8 cellular contexts compared by ENCODE assay signal in the genomic region with DNA sequence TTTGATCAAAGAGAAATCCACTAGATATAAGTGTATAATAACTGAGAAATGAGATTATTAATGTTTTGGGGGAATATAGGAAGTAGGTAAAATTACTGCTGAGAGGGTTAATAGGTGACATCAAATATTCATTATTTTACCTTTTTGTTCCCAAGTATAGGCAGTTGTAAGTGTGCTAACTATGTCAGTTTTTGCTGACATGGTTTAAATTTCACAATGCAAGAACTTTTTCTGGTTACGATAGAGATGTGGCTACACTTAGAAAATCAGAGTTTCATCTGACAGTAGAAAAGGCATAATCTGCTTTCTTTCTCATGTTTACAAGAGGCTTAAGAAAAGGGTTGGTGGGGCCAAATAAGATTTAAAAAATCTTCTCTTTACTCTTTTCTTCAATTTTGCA.
"Had no signal": no experiment of that assay in that cellular context is flagged by ENCODE, and none has a peak within 500 bp of the region (broad histone marks: within the 10 kb centered on the region; RNA-seq: fewer than 3 reads in every experiment).

No MANE protein-coding gene starts in this region.

- H3K9ac ChIP-seq: KMS-11 had no signal

- H2AFZ ChIP-seq: GM23338 had no signal

- ATAC-seq: GM23338 had no signal

- DNase-seq: H9, HCEC 1CT, KBM-7 had no signal

- H3K27ac ChIP-seq: KMS-11 had no signal

- FAIRE-seq: H1, H54, HTR-8/SVneo had no signal

- H3K4me3 ChIP-seq: GM23338 had no signal

- H3K4me2 ChIP-seq: GM23338, KMS-11 had no signal
